In the genomic region with DNA sequence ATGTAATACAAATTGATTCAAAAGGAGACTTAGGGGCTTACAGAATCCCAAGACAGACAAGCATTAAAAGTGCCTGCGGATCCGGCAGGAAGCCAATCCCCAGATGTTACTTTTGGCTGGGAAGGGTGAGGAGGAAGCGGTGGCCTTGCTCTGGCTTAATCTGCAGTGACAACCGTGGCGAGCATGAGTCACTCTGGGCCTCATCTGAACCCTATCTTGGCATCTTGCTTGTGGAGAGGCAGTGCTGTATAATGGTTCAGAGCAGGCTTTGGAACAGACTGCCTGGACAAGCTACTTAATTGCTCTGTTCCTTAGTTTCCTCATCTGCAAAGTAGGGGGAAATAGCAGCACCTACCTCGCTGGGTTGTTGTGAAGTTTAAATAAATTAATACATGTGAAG, we compare ENCODE assay signal across 8 cellular contexts.
DNase-seq lines count a peak whose midpoint lies in the region; ATAC-seq, FAIRE-seq and TF ChIP-seq lines count a peak whose summit lies in the region.

No MANE protein-coding gene starts in this region.

- no peaks in the 10 kb centered on the region for H3K36me3 ChIP-seq in K562 (ENCODE audit: control insufficient read depth, insufficient read depth, low read length)
- H3K36me3 ChIP-seq in H7 (replicated peaks; ENCODE audit: control insufficient read depth, insufficient read depth, low read length): no peaks in the 10 kb centered on the region
- no peaks in the 10 kb centered on the region for H3K36me3 ChIP-seq in OCI-LY7 (ENCODE audit: insufficient read depth, low read length)

- H3K9me3 ChIP-seq in K562 (replicated peaks; ENCODE audit: control insufficient read depth, insufficient read depth, low read depth, low read length): peaks cover 4% of the 10 kb centered on the region
- no peaks in the 10 kb centered on the region for H3K9me3 ChIP-seq in OCI-LY7 (ENCODE audit: low read length)

- no peak; a peak in 1 of 6 replicates for TF ChIP-seq CTCF in K562 (IDR thresholded peaks at IDR 0.05 in 2 of 3, conservative IDR thresholded peaks at IDR 0.05 in 1 of 3; ENCODE audit: insufficient read depth in 2 of 3, low read depth in 1 of 3, low read length in 3 of 3)
- TF ChIP-seq CTCF in mesothelial cell of epicardium (IDR thresholded peaks at IDR 0.05; ENCODE audit: unreplicated experiment): no peak
- TF ChIP-seq CTCF in OCI-LY7 (conservative IDR thresholded peaks at IDR 0.05; ENCODE audit: low read length): no peak

- H3K9me2 ChIP-seq in OCI-LY7 (ENCODE audit: insufficient read depth, low read length): no peaks in the 10 kb centered on the region

- peaks cover 2 to 49% of the 10 kb centered on the region in 2 experiments; a peak in 4 of 5 replicates for H3K4me1 ChIP-seq in K562 (replicated peaks in 1 of 2; ENCODE audit: control insufficient read depth in 2 of 2, insufficient read depth in 2 of 2, low read length in 2 of 2)
- H3K4me1 ChIP-seq in OCI-LY7 (ENCODE audit: insufficient read depth, low read length, poor library complexity, severe bottlenecking): no peaks in the 10 kb centered on the region

- WGBS in K562 (ENCODE audit: insufficient coverage, low coverage, missing lambda C conversion rate): 3% methylated on average over 6 of the region's 6 CpGs

- H3K9me1 ChIP-seq in K562 (ENCODE audit: control insufficient read depth, insufficient read depth, low read length): no peaks in the 10 kb centered on the region

- H3K9me3 Mint-ChIP-seq in mesothelial cell of epicardium: peaks cover 16% of the 10 kb centered on the region

- POLR2A ChIA-PET in K562 (lab: Yijun Ruan, JAX) (interaction anchor here (0.6 to 1.4 kb wide), 6 partner anchors 9 to 1022 kb away, joined by 3 to 4 read pairs (median 3); no protein-coding TSS in a partner anchor), OCI-LY7 (lab: Charles Lee) (no interaction called here)

- no peak overlapping the region for H3K4me3 Mint-ChIP-seq in mesothelial cell of epicardium

- peaks cover 3% of the 10 kb centered on the region for H3K36me3 Mint-ChIP-seq in mesothelial cell of epicardium

- no peaks in the 10 kb centered on the region for H3K27me3 Mint-ChIP-seq in mesothelial cell of epicardium (ENCODE audit: low read depth)

- peaks cover 45% of the 10 kb centered on the region for H3K4me1 Mint-ChIP-seq in mesothelial cell of epicardium

- TF ChIP-seq EP300 in K562 (IDR thresholded peaks at IDR 0.05; ENCODE audit: low read length): peak; percentile 86

- ATAC-seq in K562 (peak; percentile 97), GM18519 (IDR thresholded peaks at IDR 0.05; ENCODE audit: low FRiP score, unreplicated experiment) (no peak)

- H2AFZ ChIP-seq in K562 (ENCODE audit: low read depth, low read length) (peak overlapping the region; percentile 77), OCI-LY7 (ENCODE audit: low read length) (no peak overlapping the region)

- peak; percentile 97 for FAIRE-seq in K562 (lab: Jason Lieb, UNC)

- in situ Hi-C loops in K562 (cut with MboI): no loop called here

- CTCF ChIA-PET in K562 (lab: Yijun Ruan, JAX; ENCODE audit: low intra/inter-chr PET ratio) (no interaction called here), OCI-LY7 (lab: Charles Lee; ENCODE audit: unreplicated experiment) (interaction anchor here (0.7 kb wide), 1 partner anchor 1826 kb away, joined by 3 read pairs; no protein-coding TSS in a partner anchor)

- TF ChIP-seq POLR2A in K562 (conservative IDR thresholded peaks at IDR 0.05): no peak

- intact Hi-C loops in K562 (cut with micrococcal nuclease): no loop called here
- intact Hi-C loops in OCI-LY7 (cut with micrococcal nuclease; ENCODE audit: unreplicated experiment): no loop called here

- peak; percentile 95 for DNase-seq in GDM1 (lab: John Stamatoyannopoulos, UW)
- DNase-seq in RPMI7951 (ENCODE audit: low read depth): peak; percentile 99
- peak; percentile 57 to 94 (median 72) for DNase-seq in K562 (ENCODE audit: extremely low read depth in 1 of 4, low spot score in 3 of 4)
- no peak for DNase-seq in mesothelial cell of epicardium (ENCODE audit: low spot score in 2 of 2, unreplicated experiment in 2 of 2)
- no peak for DNase-seq in H7
- no peak for DNase-seq in substantia nigra (lab: John Stamatoyannopoulos, UW)
- no peak for DNase-seq in OCI-LY7 (ENCODE audit: low spot score)

- H3K4me2 ChIP-seq in K562 (ENCODE audit: insufficient read depth, low read length) (peak overlapping the region; percentile 51), OCI-LY7 (ENCODE audit: low read length) (no peak overlapping the region)

- peak in 1 of 2 experiments; percentile 24; a peak in 1 of 4 replicates for TF ChIP-seq RAD21 in K562 (CRISPR knock-in tag; conservative IDR thresholded peaks at IDR 0.05 in 1 of 2, IDR thresholded peaks at IDR 0.05 in 1 of 2)

- H3K27ac ChIP-seq in K562 (ENCODE audit: extremely low read depth, low read depth, low read length) (peak overlapping the region; percentile 74), substantia nigra (ENCODE audit: low read depth, low read length, poor library complexity, severe bottlenecking) (no peak overlapping the region), OCI-LY7 (ENCODE audit: low read depth, low read length, poor library complexity, severe bottlenecking) (no peak overlapping the region)

- no peaks in the 10 kb centered on the region for H3K27me3 ChIP-seq in K562 (ENCODE audit: control insufficient read depth in 2 of 2, insufficient read depth in 2 of 2, low read length in 2 of 2)
- no peaks in the 10 kb centered on the region for H3K27me3 ChIP-seq in H7 (ENCODE audit: control insufficient read depth, insufficient read depth, low read length)

- H3K4me3 ChIP-seq in K562 (no peak overlapping the region), H7 (ENCODE audit: insufficient read depth, low read depth, low read length) (no peak overlapping the region), OCI-LY7 (ENCODE audit: low read depth, low read length, poor library complexity, severe bottlenecking) (no peak overlapping the region)

- H3K79me2 ChIP-seq in K562 (ENCODE audit: control insufficient read depth, insufficient read depth, low read length): no peaks in the 10 kb centered on the region
- no peaks in the 10 kb centered on the region for H3K79me2 ChIP-seq in OCI-LY7 (ENCODE audit: insufficient read depth, low read depth, low read length)

- peak overlapping the region; percentile 34 for H3K27ac Mint-ChIP-seq in mesothelial cell of epicardium

- BruUV-seq in K562 (replicated peaks; lab: Mats Ljungman, UMichigan): no TSS peak
- BruUV-seq in OCI-LY7 (replicated peaks; lab: Mats Ljungman, UMichigan): no TSS peak

- H3K9ac ChIP-seq in K562 (ENCODE audit: insufficient read depth in 1 of 2, low read depth in 2 of 2, low read length in 2 of 2): peak overlapping the region; percentile 28 to 40; a peak in 2 of 4 replicates

- H4K20me1 ChIP-seq in K562 (replicated peaks; ENCODE audit: control insufficient read depth, insufficient read depth, low read length): no peaks in the 10 kb centered on the region
- H4K20me1 ChIP-seq in OCI-LY7 (ENCODE audit: insufficient read depth, low read length): no peaks in the 10 kb centered on the region

TF ChIP-seq in K562, 482 proteins besides CTCF, POLR2A, EP300 and RAD21 (continues in another document):
- TF ChIP-seq L3MBTL2 (IDR thresholded peaks at IDR 0.05): 0 out of 2 replicates have a peak, but pooled peaks have one; percentile 35
- TF ChIP-seq ZNF76 (CRISPR knock-in tag; IDR thresholded peaks at IDR 0.05; ENCODE audit: borderline replicate concordance): no peak
- TF ChIP-seq SNIP1 (IDR thresholded peaks at IDR 0.05; ENCODE audit: low read depth): no peak
- peak; percentile 68 for TF ChIP-seq STAT5A (IDR thresholded peaks at IDR 0.05; ENCODE audit: borderline replicate concordance, low read length)
- TF ChIP-seq, protein P1, sequence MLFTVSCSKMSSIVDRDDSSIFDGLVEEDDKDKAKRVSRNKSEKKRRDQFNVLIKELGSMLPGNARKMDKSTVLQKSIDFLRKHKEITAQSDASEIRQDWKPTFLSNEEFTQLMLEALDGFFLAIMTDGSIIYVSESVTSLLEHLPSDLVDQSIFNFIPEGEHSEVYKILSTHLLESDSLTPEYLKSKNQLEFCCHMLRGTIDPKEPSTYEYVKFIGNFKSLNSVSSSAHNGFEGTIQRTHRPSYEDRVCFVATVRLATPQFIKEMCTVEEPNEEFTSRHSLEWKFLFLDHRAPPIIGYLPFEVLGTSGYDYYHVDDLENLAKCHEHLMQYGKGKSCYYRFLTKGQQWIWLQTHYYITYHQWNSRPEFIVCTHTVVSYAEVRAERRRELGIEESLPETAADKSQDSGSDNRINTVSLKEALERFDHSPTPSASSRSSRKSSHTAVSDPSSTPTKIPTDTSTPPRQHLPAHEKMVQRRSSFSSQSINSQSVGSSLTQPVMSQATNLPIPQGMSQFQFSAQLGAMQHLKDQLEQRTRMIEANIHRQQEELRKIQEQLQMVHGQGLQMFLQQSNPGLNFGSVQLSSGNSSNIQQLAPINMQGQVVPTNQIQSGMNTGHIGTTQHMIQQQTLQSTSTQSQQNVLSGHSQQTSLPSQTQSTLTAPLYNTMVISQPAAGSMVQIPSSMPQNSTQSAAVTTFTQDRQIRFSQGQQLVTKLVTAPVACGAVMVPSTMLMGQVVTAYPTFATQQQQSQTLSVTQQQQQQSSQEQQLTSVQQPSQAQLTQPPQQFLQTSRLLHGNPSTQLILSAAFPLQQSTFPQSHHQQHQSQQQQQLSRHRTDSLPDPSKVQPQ (CRISPR knock-in tag; IDR thresholded peaks at IDR 0.05; ENCODE audit: borderline replicate concordance): no peak
- peak; percentile 96 for TF ChIP-seq SMARCE1 (IDR thresholded peaks at IDR 0.05)

Comparison
In these comparisons a context has a peak if more than half of its experiments do, and no peak if none do; other contexts are left out.
1. DNase-seq: peak in GDM1 (single experiment), RPMI7951 (single experiment) and K562 (4 of 4); none in mesothelial cell of epicardium (0 of 2), H7 (single experiment), substantia nigra (0 of 49) and OCI-LY7 (single experiment).